20 cellular contexts compared by ENCODE assay signal in the genomic region with DNA sequence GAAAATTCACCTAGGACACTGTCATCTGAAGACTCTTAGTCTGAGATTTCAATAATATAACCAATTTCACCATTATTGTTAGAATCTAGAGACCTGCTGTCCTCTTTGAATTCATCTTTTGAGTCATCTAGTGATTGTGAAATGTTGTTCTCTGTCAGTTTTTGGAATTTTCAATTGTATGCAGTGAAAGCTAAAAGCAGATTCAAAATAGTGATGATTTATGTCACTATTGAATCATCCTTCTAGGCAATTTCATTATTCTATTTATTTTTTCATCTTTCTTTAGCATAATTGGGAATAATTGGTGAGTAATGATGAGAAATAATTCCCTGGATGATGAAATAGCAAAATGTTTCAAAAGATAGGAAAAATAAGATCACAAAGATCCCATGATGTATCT.
"Had no signal": no experiment of that assay in that cellular context is flagged by ENCODE, and none has a peak within 500 bp of the region (broad histone marks: within the 10 kb centered on the region; RNA-seq: fewer than 3 reads in every experiment).

No MANE protein-coding gene starts in this region.

- H3K27me3 Mint-ChIP-seq: activated B cell treated with CpG ODN at 0.5 μM for 24 hours; activated CD4-positive, alpha-beta memory T cell treated with anti-CD3 and anti-CD28 coated beads for 36 hours; activated naive CD8-positive, alpha-beta T cell treated with anti-CD3 and anti-CD28 coated beads for 36 hours; brain had no signal

- DNase-seq: activated B cell treated with CpG ODN at 0.5 μM for 24 hours; activated CD4-positive, alpha-beta memory T cell treated with anti-CD3 and anti-CD28 coated beads for 36 hours; activated CD4-positive, alpha-beta T cell treated with anti-CD3 and anti-CD28 coated beads for 4 hours; activated naive CD4-positive, alpha-beta T cell; activated naive CD8-positive, alpha-beta T cell treated with anti-CD3 and anti-CD28 coated beads for 36 hours; activated T-cell treated with anti-CD3 and anti-CD28 coated beads for 4 hours; cerebellar nuclear complex; effector CD4-positive, alpha-beta T cell; esophagus squamous epithelium; hippocampal formation; stimulated activated CD4-positive, alpha-beta T cell treated with anti-CD3 and anti-CD28 coated beads, Interleukin-2, amount 100 ng/mL, for 24 hours; stimulated activated naive CD4-positive, alpha-beta T cell treated with Interleukin-2 at 50 U/mL for 16 hours; substantia nigra; T-helper 1 cell; T-helper 9 cell; tibial artery had no signal

- H3K27me3 ChIP-seq: esophagus squamous epithelium, right atrium auricular region, tibial artery had no signal

- H3K9me3 Mint-ChIP-seq: activated B cell treated with CpG ODN at 0.5 μM for 24 hours; activated CD4-positive, alpha-beta memory T cell treated with anti-CD3 and anti-CD28 coated beads for 36 hours; activated naive CD8-positive, alpha-beta T cell treated with anti-CD3 and anti-CD28 coated beads for 36 hours; neural crest cell had no signal

- H3K4me1 ChIP-seq: esophagus squamous epithelium, prostate gland, right atrium auricular region, tibial artery had no signal

- H3K9me3 ChIP-seq: esophagus squamous epithelium, prostate gland, right atrium auricular region, tibial artery had no signal

- H3K36me3 Mint-ChIP-seq: activated CD4-positive, alpha-beta memory T cell treated with anti-CD3 and anti-CD28 coated beads for 36 hours; activated naive CD8-positive, alpha-beta T cell treated with anti-CD3 and anti-CD28 coated beads for 36 hours; brain had no signal

- H3K27ac Mint-ChIP-seq: activated B cell treated with CpG ODN at 0.5 μM for 24 hours; activated CD4-positive, alpha-beta memory T cell treated with anti-CD3 and anti-CD28 coated beads for 36 hours; activated naive CD8-positive, alpha-beta T cell treated with anti-CD3 and anti-CD28 coated beads for 36 hours; brain had no signal

- H3K36me3 ChIP-seq: esophagus squamous epithelium, prostate gland, right atrium auricular region, tibial artery had no signal

- H3K4me1 Mint-ChIP-seq: activated B cell treated with CpG ODN at 0.5 μM for 24 hours; activated naive CD8-positive, alpha-beta T cell treated with anti-CD3 and anti-CD28 coated beads for 36 hours; brain; neural crest cell had no signal

- H3K27ac ChIP-seq: esophagus squamous epithelium, prostate gland, right atrium auricular region, tibial artery had no signal

- H3K4me3 Mint-ChIP-seq: activated B cell treated with CpG ODN at 0.5 μM for 24 hours; activated CD4-positive, alpha-beta memory T cell treated with anti-CD3 and anti-CD28 coated beads for 36 hours; activated naive CD8-positive, alpha-beta T cell treated with anti-CD3 and anti-CD28 coated beads for 36 hours; brain; neural crest cell had no signal

- H3K4me3 ChIP-seq: esophagus squamous epithelium, prostate gland, right atrium auricular region, tibial artery had no signal
